In the genomic region with DNA sequence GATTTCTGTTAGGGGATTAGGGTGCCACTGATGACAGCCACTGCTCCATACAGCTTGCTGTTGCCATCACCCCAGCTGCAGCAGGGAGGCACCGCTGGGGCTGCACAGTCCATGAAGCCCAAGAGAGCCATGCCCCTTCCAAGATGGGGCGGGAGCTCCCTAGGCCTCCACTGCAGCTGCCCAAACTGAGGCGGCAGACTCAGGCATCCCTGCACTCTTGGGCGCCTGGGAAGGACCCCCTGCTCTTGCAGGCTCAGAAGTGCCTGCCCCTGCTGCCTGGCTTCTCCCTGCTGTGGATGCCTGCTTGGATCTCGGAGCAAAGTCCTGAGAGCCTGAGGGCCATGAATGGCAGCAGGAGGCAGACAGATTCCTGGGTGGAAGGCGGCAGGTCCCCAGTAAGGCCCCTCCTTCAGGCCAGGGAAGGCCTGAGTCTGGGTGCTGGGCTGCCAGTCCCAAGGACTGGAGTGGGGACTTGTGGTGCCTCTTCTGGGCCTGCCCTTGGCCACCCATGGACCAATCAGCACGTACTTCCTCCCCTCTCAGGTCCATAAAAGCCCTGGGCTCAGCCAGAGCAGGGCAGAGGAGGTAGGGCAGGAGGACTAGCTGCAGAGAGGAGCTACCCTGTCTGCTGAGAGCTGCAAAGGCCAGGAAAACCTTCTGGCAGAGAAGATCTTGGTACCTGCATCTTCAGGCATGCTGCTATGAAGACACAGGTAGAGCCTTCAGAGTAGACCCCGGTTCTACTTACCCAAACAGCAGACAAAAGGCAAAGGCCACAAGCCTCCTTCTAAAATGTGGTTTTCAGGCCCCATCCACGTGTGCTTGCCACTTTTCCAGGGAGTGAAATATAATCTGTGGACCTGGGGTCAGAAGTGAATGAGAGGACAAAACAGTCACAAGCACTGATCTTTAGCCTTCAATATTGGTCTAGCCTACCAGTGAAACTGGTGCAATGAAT, we compare ENCODE assay signal across 1 cellular context.
TF ChIP-seq lines count a peak whose summit lies in the region.

No MANE protein-coding gene starts in this region.

TF ChIP-seq in HepG2, 621 proteins besides CTCF, POLR2A, EP300 and RAD21 (continued from another document and continues in another):
- peak; percentile 53 for TF ChIP-seq CCDC6 (CRISPR knock-in tag; IDR thresholded peaks at IDR 0.05)
- TF ChIP-seq, protein P1, sequence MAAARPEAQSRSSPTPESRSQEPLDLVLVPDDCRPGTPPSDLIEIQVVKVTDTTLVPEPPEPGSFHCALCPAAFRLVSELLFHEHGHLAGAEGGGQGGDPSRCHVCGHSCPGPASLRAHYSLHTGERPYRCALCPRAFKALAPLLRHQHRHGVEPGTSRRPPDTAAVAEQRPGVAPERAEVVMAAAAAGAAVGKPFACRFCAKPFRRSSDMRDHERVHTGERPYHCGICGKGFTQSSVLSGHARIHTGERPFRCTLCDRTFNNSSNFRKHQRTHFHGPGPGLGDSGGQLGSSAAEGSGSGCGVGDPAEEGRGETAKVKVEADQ (CRISPR knock-in tag; IDR thresholded peaks at IDR 0.05; ENCODE audit: borderline replicate concordance), result peak; percentile 75; the same call in 1 of the 2 replicates
- TF ChIP-seq GABPA (IDR thresholded peaks at IDR 0.05; ENCODE audit: low read depth, low read length), result no peak
- TF ChIP-seq GABPA (CRISPR knock-in tag; IDR thresholded peaks at IDR 0.05; ENCODE audit: low read depth), result peak; percentile 32
- peak; percentile 78; the same call in 1 of the 2 replicates for TF ChIP-seq ZNF557 (CRISPR knock-in tag; IDR thresholded peaks at IDR 0.05)
- no peak for TF ChIP-seq ZSCAN31 (CRISPR knock-in tag; IDR thresholded peaks at IDR 0.05; ENCODE audit: low read depth)
- TF ChIP-seq HOXA3 (CRISPR knock-in tag; IDR thresholded peaks at IDR 0.05), result peak; percentile 66
- no peak for TF ChIP-seq NFE2L2 (IDR thresholded peaks at IDR 0.05; ENCODE audit: low read length)
- no peak for TF ChIP-seq ZFP36 (IDR thresholded peaks at IDR 0.05; ENCODE audit: borderline replicate concordance, low read depth, low read length, partially characterized antibody)
- TF ChIP-seq DZIP1 (CRISPR knock-in tag; IDR thresholded peaks at IDR 0.05), result no peak
- TF ChIP-seq FOXC1 (CRISPR knock-in tag; IDR thresholded peaks at IDR 0.05; ENCODE audit: borderline replicate concordance), result peak; percentile 38; the same call in 1 of the 2 replicates
- TF ChIP-seq AKAP8 (CRISPR knock-in tag; IDR thresholded peaks at IDR 0.05), result 0 out of 2 replicates have a peak, but pooled peaks have one; percentile 76
- TF ChIP-seq ZNF337 (CRISPR knock-in tag; IDR thresholded peaks at IDR 0.05; ENCODE audit: borderline replicate concordance, low read depth), result peak; percentile 53; the same call in 1 of the 2 replicates
- TF ChIP-seq ZNF800 (CRISPR knock-in tag; IDR thresholded peaks at IDR 0.05), result no peak
- TF ChIP-seq ZNF512B (CRISPR knock-in tag; IDR thresholded peaks at IDR 0.05; ENCODE audit: borderline replicate concordance), result peak; percentile 39; the same call in 1 of the 2 replicates
- TF ChIP-seq, protein P2, sequence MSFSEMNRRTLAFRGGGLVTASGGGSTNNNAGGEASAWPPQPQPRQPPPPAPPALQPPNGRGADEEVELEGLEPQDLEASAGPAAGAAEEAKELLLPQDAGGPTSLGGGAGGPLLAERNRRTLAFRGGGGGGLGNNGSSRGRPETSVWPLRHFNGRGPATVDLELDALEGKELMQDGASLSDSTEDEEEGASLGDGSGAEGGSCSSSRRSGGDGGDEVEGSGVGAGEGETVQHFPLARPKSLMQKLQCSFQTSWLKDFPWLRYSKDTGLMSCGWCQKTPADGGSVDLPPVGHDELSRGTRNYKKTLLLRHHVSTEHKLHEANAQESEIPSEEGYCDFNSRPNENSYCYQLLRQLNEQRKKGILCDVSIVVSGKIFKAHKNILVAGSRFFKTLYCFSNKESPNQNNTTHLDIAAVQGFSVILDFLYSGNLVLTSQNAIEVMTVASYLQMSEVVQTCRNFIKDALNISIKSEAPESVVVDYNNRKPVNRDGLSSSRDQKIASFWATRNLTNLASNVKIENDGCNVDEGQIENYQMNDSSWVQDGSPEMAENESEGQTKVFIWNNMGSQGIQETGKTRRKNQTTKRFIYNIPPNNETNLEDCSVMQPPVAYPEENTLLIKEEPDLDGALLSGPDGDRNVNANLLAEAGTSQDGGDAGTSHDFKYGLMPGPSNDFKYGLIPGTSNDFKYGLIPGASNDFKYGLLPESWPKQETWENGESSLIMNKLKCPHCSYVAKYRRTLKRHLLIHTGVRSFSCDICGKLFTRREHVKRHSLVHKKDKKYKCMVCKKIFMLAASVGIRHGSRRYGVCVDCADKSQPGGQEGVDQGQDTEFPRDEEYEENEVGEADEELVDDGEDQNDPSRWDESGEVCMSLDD (CRISPR knock-in tag; IDR thresholded peaks at IDR 0.05; ENCODE audit: borderline replicate concordance), result no peak
- no peak for TF ChIP-seq CHD2 (IDR thresholded peaks at IDR 0.05; ENCODE audit: low read depth, low read length)
- no peak for TF ChIP-seq NR1H2 (CRISPR knock-in tag; IDR thresholded peaks at IDR 0.05; ENCODE audit: borderline replicate concordance, low read depth)
- TF ChIP-seq THYN1 (CRISPR knock-in tag; IDR thresholded peaks at IDR 0.05; ENCODE audit: borderline replicate concordance, low read depth), result no peak
- TF ChIP-seq SAP130 (CRISPR knock-in tag; IDR thresholded peaks at IDR 0.05; ENCODE audit: low read depth), result peak; percentile 69
- TF ChIP-seq ZNF234 (CRISPR knock-in tag; conservative IDR thresholded peaks at IDR 0.05), result no peak
- TF ChIP-seq FUBP1 (CRISPR knock-in tag; IDR thresholded peaks at IDR 0.05; ENCODE audit: borderline replicate concordance), result no peak
- TF ChIP-seq ZNF639 (CRISPR knock-in tag; conservative IDR thresholded peaks at IDR 0.05), result no peak
- no peak for TF ChIP-seq HNRNPK (IDR thresholded peaks at IDR 0.05; ENCODE audit: low read depth, low read length, poor library complexity, severe bottlenecking)
- no peak for TF ChIP-seq KLF13 (CRISPR knock-in tag; IDR thresholded peaks at IDR 0.05)
- TF ChIP-seq HNF4G (IDR thresholded peaks at IDR 0.05; ENCODE audit: borderline replicate concordance, low read depth, low read length), result peak; percentile 59; the same call in 1 of the 2 replicates
- no peak; the same call in none of the 2 replicates for TF ChIP-seq HNF4G (CRISPR knock-in tag; IDR thresholded peaks at IDR 0.05; ENCODE audit: borderline replicate concordance, low read depth)
- TF ChIP-seq ZNF781 (CRISPR knock-in tag; IDR thresholded peaks at IDR 0.05; ENCODE audit: borderline replicate concordance, not compliant biosample characterization), result peak; percentile 79
- TF ChIP-seq RBAK (CRISPR knock-in tag; IDR thresholded peaks at IDR 0.05), result no peak; the same call in 1 of the 2 replicates
- peak; percentile 50; the same call in 1 of the 2 replicates for TF ChIP-seq ZKSCAN8 (CRISPR knock-in tag; IDR thresholded peaks at IDR 0.05; ENCODE audit: borderline replicate concordance)
- TF ChIP-seq ZNF282 (IDR thresholded peaks at IDR 0.05; ENCODE audit: partially characterized antibody), result no peak
- peak; percentile 75 for TF ChIP-seq MNT (IDR thresholded peaks at IDR 0.05)
- TF ChIP-seq, protein P3, sequence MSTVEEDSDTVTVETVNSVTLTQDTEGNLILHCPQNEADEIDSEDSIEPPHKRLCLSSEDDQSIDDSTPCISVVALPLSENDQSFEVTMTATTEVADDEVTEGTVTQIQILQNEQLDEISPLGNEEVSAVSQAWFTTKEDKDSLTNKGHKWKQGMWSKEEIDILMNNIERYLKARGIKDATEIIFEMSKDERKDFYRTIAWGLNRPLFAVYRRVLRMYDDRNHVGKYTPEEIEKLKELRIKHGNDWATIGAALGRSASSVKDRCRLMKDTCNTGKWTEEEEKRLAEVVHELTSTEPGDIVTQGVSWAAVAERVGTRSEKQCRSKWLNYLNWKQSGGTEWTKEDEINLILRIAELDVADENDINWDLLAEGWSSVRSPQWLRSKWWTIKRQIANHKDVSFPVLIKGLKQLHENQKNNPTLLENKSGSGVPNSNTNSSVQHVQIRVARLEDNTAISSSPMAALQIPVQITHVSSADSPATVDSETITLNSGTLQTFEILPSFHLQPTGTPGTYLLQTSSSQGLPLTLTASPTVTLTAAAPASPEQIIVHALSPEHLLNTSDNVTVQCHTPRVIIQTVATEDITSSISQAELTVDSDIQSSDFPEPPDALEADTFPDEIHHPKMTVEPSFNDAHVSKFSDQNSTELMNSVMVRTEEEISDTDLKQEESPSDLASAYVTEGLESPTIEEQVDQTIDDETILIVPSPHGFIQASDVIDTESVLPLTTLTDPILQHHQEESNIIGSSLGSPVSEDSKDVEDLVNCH (CRISPR knock-in tag; IDR thresholded peaks at IDR 0.05), result peak; percentile 83; the same call in 1 of the 2 replicates
- peak; percentile 74 for TF ChIP-seq NFYC (CRISPR knock-in tag; IDR thresholded peaks at IDR 0.05)
